Comparison of ENCODE assay signal across 18 cellular contexts in the genomic region with DNA sequence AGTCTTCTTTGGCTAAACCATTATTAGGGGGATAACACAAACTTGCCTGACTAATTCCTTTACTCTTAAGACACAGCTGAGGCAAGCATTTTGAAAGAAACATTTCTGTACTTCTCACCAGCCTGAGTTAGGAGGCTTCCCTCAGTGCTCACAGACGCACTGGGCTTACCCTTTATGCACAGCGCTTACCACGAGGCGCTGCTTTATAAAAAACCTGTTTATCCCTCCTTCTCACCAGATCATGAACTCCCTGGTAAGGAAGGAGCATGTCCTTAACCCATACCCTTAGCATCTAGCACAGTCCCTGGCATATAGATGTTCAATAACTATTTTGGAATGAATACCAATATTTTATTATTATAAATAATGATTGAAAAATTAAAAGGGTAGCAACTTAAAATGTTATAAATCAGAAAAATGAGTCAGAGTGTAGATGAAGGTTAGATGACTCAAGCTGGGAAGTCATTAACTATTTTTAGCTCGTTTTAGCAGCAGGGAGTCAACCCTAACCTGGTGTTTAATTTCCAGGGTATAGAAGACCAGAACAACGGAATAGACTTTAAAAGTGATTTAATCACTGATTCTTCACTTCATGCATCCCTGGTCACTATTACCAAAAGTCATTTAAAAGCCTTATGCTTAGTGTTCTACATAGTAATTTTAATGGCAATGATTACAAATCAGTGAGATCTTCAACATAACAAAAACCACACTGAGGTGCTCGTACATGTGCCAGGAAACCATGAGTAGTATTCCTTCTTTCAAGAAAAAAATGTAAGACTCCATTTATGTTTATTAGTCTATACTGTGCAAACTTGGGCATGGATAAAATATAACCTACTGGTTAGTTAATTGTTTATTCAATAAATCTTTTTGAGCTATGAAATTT. TPM values are rescaled to one million over a fixed set of nuclear protein-coding genes. Genes with fewer than 3 reads are reported as not detected.
DNase-seq lines count a peak whose midpoint lies in the region; ATAC-seq, FAIRE-seq and TF ChIP-seq lines count a peak whose summit lies in the region.
"Had no signal": no experiment of that assay in that cellular context is flagged by ENCODE, and none has a peak within 500 bp of the region (broad histone marks: within the 10 kb centered on the region; RNA-seq: fewer than 3 reads in every experiment).

No MANE protein-coding gene starts in this region.

- H3K27me3 Mint-ChIP-seq in activated CD4-positive, alpha-beta T cell treated with anti-CD3 and anti-CD28 coated beads for 36 hours, result peaks cover 34% of the 10 kb centered on the region

- no peaks in the 10 kb centered on the region for H3K36me3 Mint-ChIP-seq in activated CD4-positive, alpha-beta T cell treated with anti-CD3 and anti-CD28 coated beads for 36 hours (ENCODE audit: low read depth)
- H3K36me3 Mint-ChIP-seq: CD14-positive monocyte, T-cell had no signal

- no peaks in the 10 kb centered on the region for H3K9me3 Mint-ChIP-seq in activated CD4-positive, alpha-beta T cell treated with anti-CD3 and anti-CD28 coated beads for 36 hours (ENCODE audit: low read depth)
- H3K9me3 Mint-ChIP-seq: activated T-helper 2 cell treated with anti-CD3 and anti-CD28 coated beads, Interferon-gamma antibody, Interleukin-2, Interleukin-4, amounts not matched to agents 10 μg/mL and 5 μg/mL and 100 μg/mL, durations not matched to agents 14 hours and 24 hours and 36 hours; T-cell had no signal

- H3K4me1 Mint-ChIP-seq in activated CD4-positive, alpha-beta T cell treated with anti-CD3 and anti-CD28 coated beads for 36 hours, result peaks cover 2% of the 10 kb centered on the region

- peak; percentile 43 for FAIRE-seq in pancreas (lab: Jason Lieb, UNC)

- intact Hi-C loops in pancreas (cut with DNase I), result loop anchor here in 1 of 3 donors (10.0 kb wide), 1 partner anchor 145 kb away; no protein-coding TSS in a partner anchor
- intact Hi-C loops in activated CD4-positive, alpha-beta T cell treated with anti-CD3 and anti-CD28 coated beads for 36 hours (cut with DNase I, micrococcal nuclease), result loop anchor here (5.0 kb wide), 2 partner anchors 153 to 598 kb away; a partner anchor contains a TSS

- DNase-seq in ELR (ENCODE audit: low read depth) (peak; percentile 44), NCI-H146 treated with DMSO at 0.1 percent for 48 hours (lab: John Stamatoyannopoulos, UW; ENCODE audit: unreplicated experiment) (peak; percentile 56), epithelial cell of esophagus (ENCODE audit: low read depth) (peak; percentile 66), pancreas (no peak), SW 1271 (lab: John Stamatoyannopoulos, UW) (no peak)
- no peak for DNase-seq in activated CD8-positive, alpha-beta memory T cell treated with anti-CD3 and anti-CD28 coated beads, Interleukin-2, amount 50 U/mL, for 4 hours
- DNase-seq in activated CD4-positive, alpha-beta T cell treated with anti-CD3 and anti-CD28 coated beads for 36 hours, result no peak
- DNase-seq: activated CD4-positive, alpha-beta T cell treated with anti-CD3 and anti-CD28 coated beads for 48 hours; colonic mucosa; glutamatergic neuron; lower lobe of right lung; NCI-H1436 treated with DMSO at 0.1 percent for 48 hours; occipital lobe; stomach; T-cell had no signal

- H3K27ac Mint-ChIP-seq in activated CD4-positive, alpha-beta T cell treated with anti-CD3 and anti-CD28 coated beads for 36 hours, result no peak overlapping the region
- H3K27ac Mint-ChIP-seq: activated T-helper 2 cell treated with anti-CD3 and anti-CD28 coated beads, Interferon-gamma antibody, Interleukin-2, Interleukin-4, amounts not matched to agents 10 μg/mL and 5 μg/mL and 100 μg/mL, durations not matched to agents 14 hours and 24 hours and 36 hours; CD14-positive monocyte; T-cell had no signal

- 63 to 70% methylated on average over 7 of the region's 7 CpGs for WGBS in pancreas, 2 donors

- CTCF ChIA-PET in activated CD4-positive, alpha-beta T cell treated with anti-CD3 and anti-CD28 coated beads for 36 hours (lab: Charles Lee), result interaction anchor here (0.6 to 1.8 kb wide), 2 partner anchors 26 to 813 kb away, joined by 3 read pairs; no protein-coding TSS in a partner anchor

- no peak overlapping the region for H3K4me3 ChIP-seq in epithelial cell of esophagus (ENCODE audit: low read length)
- no peak overlapping the region for H3K4me3 ChIP-seq in pancreas
- H3K4me3 ChIP-seq: colonic mucosa, lower lobe of right lung, stomach had no signal

- H3K27ac ChIP-seq in pancreas, result no peak overlapping the region
- H3K27ac ChIP-seq: colonic mucosa, lower lobe of right lung, stomach had no signal

- ATAC-seq in pancreas, result no peak
- no peak for ATAC-seq in HG03354 (IDR thresholded peaks at IDR 0.05; ENCODE audit: poor library complexity, severe bottlenecking, unreplicated experiment)
- no peak for ATAC-seq in activated CD4-positive, alpha-beta T cell treated with anti-CD3 and anti-CD28 coated beads for 36 hours
- ATAC-seq: lower lobe of right lung, T-cell had no signal

- no peaks in the 10 kb centered on the region for H3K9me3 ChIP-seq in pancreas
- H3K9me3 ChIP-seq: colonic mucosa, lower lobe of right lung, stomach had no signal

- no peaks in the 10 kb centered on the region for H3K36me3 ChIP-seq in pancreas
- H3K36me3 ChIP-seq: colonic mucosa, lower lobe of right lung, stomach had no signal

- H3K4me1 ChIP-seq in pancreas, result peaks cover 0 to 7% (median 5%) of the 10 kb centered on the region in 3 donors
- H3K4me1 ChIP-seq: colonic mucosa had no signal

- no peak overlapping the region for H3K4me3 Mint-ChIP-seq in activated CD4-positive, alpha-beta T cell treated with anti-CD3 and anti-CD28 coated beads for 36 hours
- H3K4me3 Mint-ChIP-seq: CD14-positive monocyte, T-cell had no signal

- TF ChIP-seq CTCF in epithelial cell of esophagus (IDR thresholded peaks at IDR 0.05; ENCODE audit: insufficient read depth, low read depth, low read length, missing control alignments), result no peak
- no peak for TF ChIP-seq CTCF in pancreas (IDR thresholded peaks at IDR 0.05)

- H3K27me3 ChIP-seq in pancreas, result no peaks in the 10 kb centered on the region
- H3K27me3 ChIP-seq: colonic mucosa had no signal

- POLR2A ChIA-PET in activated CD4-positive, alpha-beta T cell treated with anti-CD3 and anti-CD28 coated beads for 36 hours (lab: Charles Lee), result no interaction called here

RNA-seq across cellular contexts. Expression of a gene that starts 4.1 kb away (rescaled TPM):
- total RNA-seq in pancreas, result 10 to 100 TPM; 22.5 to 51.6 (median 26.1) TPM
- 10 to 100 TPM; 21.2 to 22.0 TPM for polyA plus RNA-seq in pancreas
- total RNA-seq in activated CD4-positive, alpha-beta T cell treated with anti-CD3 and anti-CD28 coated beads for 36 hours, result 1 to 10 TPM in 1 of 2 experiments, under 1 TPM in 1; 0.89 to 1.4 TPM
- total RNA-seq: activated T-helper 2 cell treated with anti-CD3 and anti-CD28 coated beads, Interferon-gamma antibody, Interleukin-2, Interleukin-4, amounts not matched to agents 10 μg/mL and 5 μg/mL and 100 μg/mL, durations not matched to agents 14 hours and 24 hours and 36 hours had no signal
- polyA plus RNA-seq: CD14-positive monocyte had no signal

Comparison
In these comparisons a context has a peak if more than half of its experiments do, and no peak if none do; other contexts are left out.
1. DNase-seq: peak in ELR (single experiment), NCI-H146 treated with DMSO at 0.1 percent for 48 hours (single experiment) and epithelial cell of esophagus (single experiment); none in pancreas (0 of 6), activated CD8-positive, alpha-beta memory T cell treated with anti-CD3 and anti-CD28 coated beads, Interleukin-2, amount 50 U/mL, for 4 hours (single experiment), SW 1271 (0 of 2) and activated CD4-positive, alpha-beta T cell treated with anti-CD3 and anti-CD28 coated beads for 36 hours (single experiment).
2. RNA of a gene that starts 4.1 kb away (total RNA-seq): 22.5 to 51.6 TPM in pancreas; 0.89 to 1.4 TPM in activated CD4-positive, alpha-beta T cell treated with anti-CD3 and anti-CD28 coated beads for 36 hours; every median in the first group is over 4 times any median in the second.